Comparison of ENCODE assay signal across 8 cellular contexts in genomic region chr3:187318819-187319616, GRCh38. TPM values are rescaled to one million over a fixed set of nuclear protein-coding genes. Genes with fewer than 3 reads are reported as not detected.
DNase-seq lines count a peak whose midpoint lies in the region; ATAC-seq, FAIRE-seq and TF ChIP-seq lines count a peak whose summit lies in the region.

No MANE protein-coding gene starts in this region.

- H3K79me2 ChIP-seq in endothelial cell of umbilical vein (ENCODE audit: control insufficient read depth, insufficient read depth, low read length) = no peaks in the 10 kb centered on the region

- H3K9ac ChIP-seq in endothelial cell of umbilical vein (replicated peaks; ENCODE audit: extremely low read depth, insufficient read depth, low read length) = no peak overlapping the region

- H3K4me1 ChIP-seq in HAP-1 (peaks cover 7% of the 10 kb centered on the region; the same call in 1 of the 2 replicates), endothelial cell of umbilical vein (ENCODE audit: control insufficient read depth, extremely low read depth, insufficient read depth, low read length) (peaks cover 8% of the 10 kb centered on the region), thoracic aorta (ENCODE audit: control insufficient read depth in 1 of 2, low read depth in 2 of 2) (peaks cover 5 to 10% of the 10 kb centered on the region in 2 donors)

- ATAC-seq in thoracic aorta (ENCODE audit: insufficient number of reproducible peaks, low FRiP score, low read depth) = peak; percentile 37
- no peak for ATAC-seq in HG03520 (IDR thresholded peaks at IDR 0.05; ENCODE audit: unreplicated experiment)

- H3K4me3 Mint-ChIP-seq in CD14-positive monocyte = peak overlapping the region in 1 of 2 donors; percentile 32

- POLR2A ChIA-PET in endothelial cell of umbilical vein (lab: Charles Lee) = interaction anchor here (0.6 to 1.1 kb wide), 2 partner anchors 154 to 361 kb away, joined by 3 to 5 read pairs; no protein-coding TSS in a partner anchor

- CTCF ChIA-PET in endothelial cell of umbilical vein (lab: Charles Lee) = interaction anchor here (0.5 to 12.9 kb wide), 35 partner anchors 10 to 1914 kb away, joined by 3 to 486 read pairs (median 4); partner anchors contain the start of genes RTP4 and SST

- H3K9me1 ChIP-seq in endothelial cell of umbilical vein (replicated peaks; ENCODE audit: control insufficient read depth, extremely low read depth, insufficient read depth, low read length) = no peaks in the 10 kb centered on the region

- peak overlapping the region; percentile 61 for H2AFZ ChIP-seq in endothelial cell of umbilical vein (ENCODE audit: low read depth, low read length)

- H3K4me1 Mint-ChIP-seq in CD14-positive monocyte = peaks cover 6% of the 10 kb centered on the region

- dilution Hi-C loops in endothelial cell of umbilical vein (cut with MboI; ENCODE audit: extremely low pct_ligation_motif_present, low sequenced_read_pairs) = loop anchor here (25.0 kb wide), 1 partner anchor 368 kb away; no protein-coding TSS in a partner anchor

- in situ Hi-C loops in HAP-1 (cut with MboI; ENCODE audit: low sequenced_read_pairs) = loop anchor here (5.0 kb wide), 1 partner anchor 363 kb away; no protein-coding TSS in a partner anchor

- no peaks in the 10 kb centered on the region for H3K9me3 ChIP-seq in HAP-1
- H3K9me3 ChIP-seq in endothelial cell of umbilical vein (replicated peaks; ENCODE audit: control insufficient read depth, insufficient read depth, low read length) = no peaks in the 10 kb centered on the region
- H3K9me3 ChIP-seq in thoracic aorta = no peaks in the 10 kb centered on the region

- TF ChIP-seq POLR2A in endothelial cell of umbilical vein (IDR thresholded peaks at IDR 0.05; ENCODE audit: low read depth, low read length) = no peak

- H3K27me3 ChIP-seq in HAP-1 (ENCODE audit: low read depth) = peaks cover 37% of the 10 kb centered on the region
- peaks cover 0 to 3% of the 10 kb centered on the region in 2 experiments for H3K27me3 ChIP-seq in endothelial cell of umbilical vein (ENCODE audit: control insufficient read depth in 2 of 2, insufficient read depth in 2 of 2, low read length in 2 of 2)
- H3K27me3 ChIP-seq in thoracic aorta (replicated peaks; ENCODE audit: insufficient read depth) = no peaks in the 10 kb centered on the region

- DNase-seq in CD14-positive monocyte (ENCODE audit: low spot score) (no peak), HAP-1 (ENCODE audit: low spot score in 2 of 2) (peak; percentile 53 to 66), NCI-H524 (lab: John Stamatoyannopoulos, UW) (peak; percentile 82 to 87), endothelial cell of umbilical vein (ENCODE audit: low read depth, low spot score) (peak; percentile 60), mucosa of gallbladder (ENCODE audit: low spot score) (peak; percentile 59), thoracic aorta (ENCODE audit: low spot score) (peak; percentile 9)
- DNase-seq in activated CD4-positive, alpha-beta T cell treated with anti-CD3 and anti-CD28 coated beads, Interleukin-2, amount 50 U/mL, for 48 hours = peak; percentile 41 to 44

- peak overlapping the region; percentile 71 for H3K4me2 ChIP-seq in endothelial cell of umbilical vein (ENCODE audit: insufficient read depth, low read length)

- H3K9me3 Mint-ChIP-seq in CD14-positive monocyte = no peaks in the 10 kb centered on the region

- no peak overlapping the region for H3K27ac Mint-ChIP-seq in CD14-positive monocyte

- H3K27me3 Mint-ChIP-seq in CD14-positive monocyte (ENCODE audit: low read depth in 3 of 3) = peaks cover 0 to 15% (median 6%) of the 10 kb centered on the region in 3 donors

- H3K4me3 ChIP-seq in HAP-1 (no peak overlapping the region), endothelial cell of umbilical vein (replicated peaks in 1 of 3; ENCODE audit: insufficient read depth in 1 of 3, low read depth in 1 of 3, low read length in 3 of 3) (peak overlapping the region in 1 of 3 experiments; percentile 36), thoracic aorta (peak overlapping the region; percentile 67)

- H3K36me3 Mint-ChIP-seq in CD14-positive monocyte = no peaks in the 10 kb centered on the region

- H4K20me1 ChIP-seq in endothelial cell of umbilical vein (replicated peaks; ENCODE audit: control insufficient read depth, extremely low read depth, insufficient read depth, low read length) = no peaks in the 10 kb centered on the region

- no peaks in the 10 kb centered on the region for H3K36me3 ChIP-seq in HAP-1 (replicated peaks)
- H3K36me3 ChIP-seq in endothelial cell of umbilical vein (ENCODE audit: control insufficient read depth in 2 of 2, extremely low read depth in 1 of 2, insufficient read depth in 2 of 2, low read length in 2 of 2) = no peaks in the 10 kb centered on the region
- no peaks in the 10 kb centered on the region for H3K36me3 ChIP-seq in thoracic aorta

- intact Hi-C loops in CD14-positive monocyte (cut with micrococcal nuclease) = loop anchor here (2.0 to 10.0 kb wide), 4 partner anchors 360 to 398 kb away; no protein-coding TSS in a partner anchor
- intact Hi-C loops in endothelial cell of umbilical vein (cut with micrococcal nuclease) = loop anchor here (1.0 kb wide), 5 partner anchors 54 to 395 kb away; no protein-coding TSS in a partner anchor

- peak; percentile 87 for FAIRE-seq in endothelial cell of umbilical vein (lab: Jason Lieb, UNC)

- no TSS peak for BruUV-seq in endothelial cell of umbilical vein (replicated peaks; lab: Mats Ljungman, UMichigan)

- H3K27ac ChIP-seq in endothelial cell of umbilical vein (ENCODE audit: insufficient read depth, low read depth, low read length) (no peak overlapping the region), thoracic aorta (no peak overlapping the region)

- peak; percentile 75 for TF ChIP-seq CTCF in CD14-positive monocyte (IDR thresholded peaks at IDR 0.05)
- TF ChIP-seq CTCF in endothelial cell of umbilical vein (IDR thresholded peaks at IDR 0.05; ENCODE audit: extremely low read depth in 1 of 2, insufficient read depth in 1 of 2, low read depth in 1 of 2, low read length in 2 of 2) = peak; percentile 79 to 82
- peak; percentile 90 for TF ChIP-seq CTCF in thoracic aorta (IDR thresholded peaks at IDR 0.05)

TF ChIP-seq in endothelial cell of umbilical vein, 7 proteins besides CTCF, POLR2A, EP300 and RAD21:
- TF ChIP-seq MYC (IDR thresholded peaks at IDR 0.05; ENCODE audit: low read depth, low read length) (no peak), EZH2 (IDR thresholded peaks at IDR 0.05; ENCODE audit: borderline replicate concordance, low read depth, low read length, severe bottlenecking) (no peak), FOS (IDR thresholded peaks at IDR 0.05; ENCODE audit: borderline replicate concordance, insufficient read depth, low read length) (no peak), GATA2 (IDR thresholded peaks at IDR 0.05; ENCODE audit: insufficient read depth, insufficient read length, low read depth, low read length) (no peak), MAX (IDR thresholded peaks at IDR 0.05; ENCODE audit: insufficient read depth, insufficient read length) (no peak), JUN (IDR thresholded peaks at IDR 0.05; ENCODE audit: borderline replicate concordance, insufficient read depth, insufficient read length, low read depth) (no peak), POLR2AphosphoS5 (IDR thresholded peaks at IDR 0.05; ENCODE audit: insufficient read depth, low read depth, low read length) (no peak)

RNA-seq across cellular contexts. Expression of gene MASP1, which starts 27.5 kb away (rescaled TPM):
- polyA plus RNA-seq in CD14-positive monocyte (not detected), endothelial cell of umbilical vein (0.50 and 0.75 TPM in 2 replicates)
- total RNA-seq in endothelial cell of umbilical vein (0.31 TPM in 1 of 2 replicates, not detected in the other), mucosa of gallbladder (17.8 TPM), thoracic aorta (1 to 10 TPM; 1.9 to 2.6 TPM)
- polyA plus RNA-seq in endothelial cell of umbilical vein (2011; cell fraction: cytosol; rRNA removed) = 0.31 and 0.79 TPM in 2 replicates
- 0.22 and 0.43 TPM in 2 replicates for polyA plus RNA-seq in endothelial cell of umbilical vein (2011; cell fraction: nucleus; rRNA removed)
- 0.29 and 0.94 TPM in 2 replicates for polyA plus RNA-seq in endothelial cell of umbilical vein (2012)
- not detected in 2 replicates for polyA minus RNA-seq in endothelial cell of umbilical vein
- 6.9 TPM for polyA minus RNA-seq in endothelial cell of umbilical vein (2011; cell fraction: cytosol; rRNA and poly(A)+ RNA removed)
- 2.7 TPM in 1 of 2 replicates, not detected in the other for polyA minus RNA-seq in endothelial cell of umbilical vein (2011; cell fraction: nucleus; rRNA and poly(A)+ RNA removed)

RNA-seq across cellular contexts. Expression of gene RTP4, which starts 49.2 kb away (rescaled TPM):
- 1 to 10 TPM; 3.3 to 6.6 TPM for polyA plus RNA-seq in CD14-positive monocyte
- 0.22 TPM in 1 of 2 replicates, not detected in the other for total RNA-seq in endothelial cell of umbilical vein
- polyA plus RNA-seq in endothelial cell of umbilical vein = 0.08 and 0.12 TPM in 2 replicates
- polyA plus RNA-seq in endothelial cell of umbilical vein (2011; cell fraction: cytosol; rRNA removed) = 0.10 and 0.16 TPM in 2 replicates
- 0.14 and 0.18 TPM in 2 replicates for polyA plus RNA-seq in endothelial cell of umbilical vein (2011; cell fraction: nucleus; rRNA removed)
- polyA plus RNA-seq in endothelial cell of umbilical vein (2012) = 0.22 TPM in 1 of 2 replicates, not detected in the other
- 0.39 TPM in 1 of 2 replicates, not detected in the other for polyA minus RNA-seq in endothelial cell of umbilical vein
- not detected for polyA minus RNA-seq in endothelial cell of umbilical vein (2011; cell fraction: cytosol; rRNA and poly(A)+ RNA removed)
- 0.29 TPM in 1 of 2 replicates, not detected in the other for polyA minus RNA-seq in endothelial cell of umbilical vein (2011; cell fraction: nucleus; rRNA and poly(A)+ RNA removed)
- total RNA-seq in mucosa of gallbladder = 5.4 TPM
- under 1 TPM in 1 of 2 donors, not detected in 1; 0.63 TPM for total RNA-seq in thoracic aorta
